ENCODE assay signal across 8 cellular contexts in genomic region chr4:105147226-105148151, GRCh38. TPM values are rescaled to one million over a fixed set of nuclear protein-coding genes. Genes with fewer than 3 reads are reported as not detected.
DNase-seq lines count a peak whose midpoint lies in the region; ATAC-seq, FAIRE-seq and TF ChIP-seq lines count a peak whose summit lies in the region.

No MANE protein-coding gene starts in this region.

- peaks cover 4% of the 10 kb centered on the region; the same call in 1 of the 2 replicates for H4K20me1 ChIP-seq in HepG2 (ENCODE audit: insufficient read depth, low read length)

- CTCF ChIA-PET in WTC11 (lab: Charles Lee) (interaction anchor here (0.6 to 1.4 kb wide), 3 partner anchors 12 to 326 kb away, joined by 3 to 5 read pairs (median 4); partner anchors contain the start of gene PPA2), HepG2 (lab: Yijun Ruan, JAX; ENCODE audit: low intra/inter-chr PET ratio, low total read pairs) (interaction anchor here (0.7 kb wide), 1 partner anchor 50 kb away, joined by 3 read pairs; no protein-coding TSS in a partner anchor)

- no peaks in the 10 kb centered on the region for H3K9me3 Mint-ChIP-seq in WTC11

- 1% methylated on average over 24 of the region's 25 CpGs for WGBS in HepG2 (ENCODE audit: low lambda C conversion rate)

- H3K79me2 ChIP-seq in HepG2 (ENCODE audit: insufficient read depth, low read length) = peaks cover 32% of the 10 kb centered on the region

- peaks cover 83% of the 10 kb centered on the region for H3K27me3 Mint-ChIP-seq in WTC11 (ENCODE audit: low read depth)

- TF ChIP-seq EP300 in HepG2 (IDR thresholded peaks at IDR 0.05; ENCODE audit: low read depth in 2 of 2, low read length in 2 of 2) (no peak), HepG2 (CRISPR knock-in tag; IDR thresholded peaks at IDR 0.05; ENCODE audit: borderline replicate concordance) (no peak)

- no peak overlapping the region for H3K27ac Mint-ChIP-seq in WTC11

- peak overlapping the region; percentile 90 for H3K9ac ChIP-seq in HepG2 (ENCODE audit: insufficient read depth, low read depth, low read length)

- H3K4me2 ChIP-seq in HepG2 (ENCODE audit: low read depth, low read length) = peak overlapping the region; percentile 94

- H3K36me3 Mint-ChIP-seq in WTC11 = no peaks in the 10 kb centered on the region

- H3K27ac ChIP-seq in HepG2 (ENCODE audit: extremely low read length, insufficient read depth, low read length) = peak overlapping the region; percentile 64

- POLR2A ChIA-PET in WTC11 (lab: Charles Lee) (interaction anchor here (1.0 kb wide), 1 partner anchor 326 kb away, joined by 5 read pairs; the partner anchor contains the start of gene PPA2), HepG2 (lab: Yijun Ruan, JAX) (interaction anchor here (0.6 to 2.4 kb wide), 4 partner anchors 14 to 326 kb away, joined by 3 to 14 read pairs (median 6); partner anchors contain the start of gene PPA2)

- H3K27me3 ChIP-seq in HepG2 (ENCODE audit: control insufficient read depth in 1 of 2, insufficient read depth in 2 of 2, low read length in 2 of 2) = no peaks in the 10 kb centered on the region; a peak in 2 of 5 replicates

- intact Hi-C loops in HepG2 (cut with micrococcal nuclease; ENCODE audit: unreplicated experiment) = loop anchor here (2.0 to 5.0 kb wide), 3 partner anchors 45 to 200 kb away; no protein-coding TSS in a partner anchor

- TF ChIP-seq CTCF in WTC11 (IDR thresholded peaks at IDR 0.05) (no peak), HepG2 (CRISPR knock-in tag; IDR thresholded peaks at IDR 0.05) (no peak)

- peaks cover 44% of the 10 kb centered on the region for H3K4me1 ChIP-seq in HepG2 (ENCODE audit: insufficient read depth, low read length)

- no peaks in the 10 kb centered on the region for H3K9me3 ChIP-seq in HepG2 (ENCODE audit: low read length)

- H3K4me1 Mint-ChIP-seq in WTC11 = peaks cover 24% of the 10 kb centered on the region

- FAIRE-seq in HepG2 (lab: Jason Lieb, UNC) = no peak

- no peak; a peak in 1 of 4 replicates for TF ChIP-seq POLR2A in HepG2 (IDR thresholded peaks at IDR 0.05; ENCODE audit: insufficient read depth in 1 of 2, low read depth in 2 of 2, low read length in 2 of 2)

- no TSS peak for BruUV-seq in HepG2 (replicated peaks; lab: Mats Ljungman, UMichigan)

- peak; percentile 54 for DNase-seq in G401 (ENCODE audit: low spot score)
- DNase-seq in LHCN-M2 (ENCODE audit: low read depth) = peak; percentile 34
- DNase-seq in WTC11 (ENCODE audit: low spot score) = no peak
- peak; percentile 10 to 64 for DNase-seq in dermis microvascular lymphatic vessel endothelial cell (ENCODE audit: low read depth in 2 of 2)
- DNase-seq in HepG2 (ENCODE audit: low spot score) = peak; percentile 24
- peak; percentile 45 for DNase-seq in stimulated activated CD8-positive, alpha-beta memory T cell treated with anti-CD3 and anti-CD28 coated beads, Interleukin-4, amount 100 ng/mL, for 48 hours

- ATAC-seq in WTC11 (peak; percentile 9), HepG2 (peak; percentile 18), HG03097 (IDR thresholded peaks at IDR 0.05; ENCODE audit: low FRiP score, unreplicated experiment) (no peak), HG03159 (IDR thresholded peaks at IDR 0.05; ENCODE audit: unreplicated experiment) (no peak)

- in situ Hi-C loops in G401 (cut with HindIII; ENCODE audit: low sequenced_read_pairs) (no loop called here), HepG2 (cut with HindIII; ENCODE audit: extremely low pct_ligation_motif_present, low pct_unique_long_range_greater_than_20kb) (no loop called here)

- H3K36me3 ChIP-seq in HepG2 (replicated peaks in 1 of 2; ENCODE audit: control insufficient read depth in 1 of 2, insufficient read depth in 2 of 2, low read length in 2 of 2) = no peaks in the 10 kb centered on the region

- H3K4me3 Mint-ChIP-seq in WTC11 = peak overlapping the region; percentile 91

- peak overlapping the region; percentile 75 to 89 (median 82) for H3K4me3 ChIP-seq in HepG2 (replicated peaks in 1 of 3; ENCODE audit: insufficient read depth in 1 of 3, low read depth in 2 of 3, low read length in 3 of 3)

- TF ChIP-seq RAD21 in HepG2 (CRISPR knock-in tag; IDR thresholded peaks at IDR 0.05) = no peak

- peak overlapping the region; percentile 93 for H2AFZ ChIP-seq in HepG2 (ENCODE audit: low read length)

TF ChIP-seq in WTC11, 78 proteins besides CTCF, POLR2A, EP300 and RAD21 (continues in another document):
- TF ChIP-seq NR2C2 (CRISPR knock-in tag; IDR thresholded peaks at IDR 0.05) (no peak), ELF4 (CRISPR knock-in tag; IDR thresholded peaks at IDR 0.05; ENCODE audit: low read depth) (no peak)

TF ChIP-seq in HepG2, 621 proteins besides CTCF, POLR2A, EP300 and RAD21 (continues in another document):
- TF ChIP-seq ZBTB38 (CRISPR knock-in tag; IDR thresholded peaks at IDR 0.05) (no peak), ZFAT (CRISPR knock-in tag; conservative IDR thresholded peaks at IDR 0.05) (no peak), ATF6 (CRISPR knock-in tag; conservative IDR thresholded peaks at IDR 0.05) (no peak), ZNF136 (CRISPR knock-in tag; IDR thresholded peaks at IDR 0.05; ENCODE audit: low read depth) (0 out of 2 replicates have a peak, but pooled peaks have one; percentile 31), SIN3A (IDR thresholded peaks at IDR 0.05; ENCODE audit: borderline replicate concordance, low read depth, low read length) (0 out of 2 replicates have a peak, but pooled peaks have one; percentile 41), ELF4 (CRISPR knock-in tag; IDR thresholded peaks at IDR 0.05; ENCODE audit: borderline replicate concordance) (0 out of 2 replicates have a peak, but pooled peaks have one; percentile 62), ZNF382 (CRISPR knock-in tag; IDR thresholded peaks at IDR 0.05; ENCODE audit: borderline replicate concordance) (no peak)

RNA-seq across cellular contexts. Expression of gene TET2, which starts 0.8 kb away (rescaled TPM):
- 3.3 and 6.7 TPM in 2 replicates for total RNA-seq in G401 (2014; rRNA removed; shearing (Covaris generic))
- total RNA-seq in LHCN-M2 (2014; rRNA removed) = 8.3 and 9.5 TPM in 2 replicates
- 2.1 TPM for polyA plus RNA-seq in LHCN-M2 (2012)
- total RNA-seq in WTC11 (2021) = 2.7 to 3.4 TPM (median 2.9 TPM) in 3 replicates
- 5.4 and 8.0 TPM in 2 replicates for total RNA-seq in dermis microvascular lymphatic vessel endothelial cell
- total RNA-seq in HepG2 (2016; rRNA removed; fragmentation: Illumina TruSeq; extraction: Trizol) = 4.6 and 4.8 TPM in 2 replicates
- total RNA-seq in HepG2 (2016; cell fraction: cytosol; rRNA removed; fragmentation: Illumina TruSeq; extraction: Trizol; ENCODE audit: low read depth) = 1.1 and 1.3 TPM in 2 replicates
- 4.3 and 6.2 TPM in 2 replicates for total RNA-seq in HepG2 (2016; cell fraction: insoluble cytoplasmic fraction; rRNA removed; fragmentation: Illumina TruSeq; extraction: Trizol)
- total RNA-seq in HepG2 (2016; cell fraction: membrane; rRNA removed; fragmentation: Illumina TruSeq; extraction: Trizol) = 3.6 and 3.7 TPM in 2 replicates
- 14.2 and 15.6 TPM in 2 replicates for total RNA-seq in HepG2 (2016; cell fraction: nucleus; rRNA removed; fragmentation: Illumina TruSeq; extraction: Trizol)
- polyA plus RNA-seq in HepG2 (2011; rRNA removed) = 4.2 and 4.7 TPM in 2 replicates
- 1.6 and 2.4 TPM in 2 replicates for polyA plus RNA-seq in HepG2 (2011; cell fraction: cytosol; rRNA removed)
- polyA plus RNA-seq in HepG2 (2011; cell fraction: nucleus; rRNA removed) = 7.1 and 8.3 TPM in 2 replicates
- polyA plus RNA-seq in HepG2 (2012) = 3.1 and 3.5 TPM in 2 replicates
- polyA plus RNA-seq in HepG2 (2016; cell fraction: cytosol; fragmentation: Illumina TruSeq; extraction: Trizol; ENCODE audit: low read depth) = 0.09 TPM in 2 replicates
- polyA plus RNA-seq in HepG2 (2016; cell fraction: insoluble cytoplasmic fraction; fragmentation: Illumina TruSeq; extraction: Trizol; ENCODE audit: low read depth) = 2.2 and 2.3 TPM in 2 replicates
- polyA plus RNA-seq in HepG2 (2016; cell fraction: membrane; fragmentation: Illumina TruSeq; extraction: Trizol; ENCODE audit: low read depth) = 0.34 and 0.38 TPM in 2 replicates
- polyA plus RNA-seq in HepG2 (2016; cell fraction: nucleus; fragmentation: Illumina TruSeq; extraction: Trizol; ENCODE audit: insufficient read depth, low read depth) = 5.4 TPM in 2 replicates
- 8.5 and 15.5 TPM in 2 replicates for polyA minus RNA-seq in HepG2 (2011; rRNA and poly(A)+ RNA removed; ENCODE audit: low replicate concordance)
- 6.2 and 6.8 TPM in 2 replicates for polyA minus RNA-seq in HepG2 (2011; cell fraction: cytosol; rRNA and poly(A)+ RNA removed)
- 83.3 and 90.6 TPM in 2 replicates for polyA minus RNA-seq in HepG2 (2011; cell fraction: nucleus; rRNA and poly(A)+ RNA removed)

Comparison
In these comparisons a context has a peak if more than half of its experiments do, and no peak if none do; other contexts are left out.
1. ATAC-seq: peak in WTC11 (single experiment) and HepG2 (single experiment); none in HG03097 (single experiment) and HG03159 (single experiment).